27 cellular contexts compared by ENCODE assay signal in genomic region chr4:31051151-31051550, GRCh38.
"Had no signal": no experiment of that assay in that cellular context is flagged by ENCODE, and none has a peak within 500 bp of the region (broad histone marks: within the 10 kb centered on the region; RNA-seq: fewer than 3 reads in every experiment).

No MANE protein-coding gene starts in this region.

- H3K36me3 ChIP-seq: colonic mucosa, gastrocnemius medialis, neural progenitor cell, right lobe of liver, suprapubic skin, thyroid gland had no signal

- H3K27me3 Mint-ChIP-seq: dendritic cell treated with granulocyte-macrophage colony-stimulating factor and Interleukin-4, amounts not matched to agents 40 ng/mL and 50 ng/mL, for 4 days; naive thymus-derived CD4-positive, alpha-beta T cell; progenitor cell of endocrine pancreas; stimulated activated naive CD8-positive, alpha-beta T cell treated with anti-CD3 and anti-CD28 coated beads, Interleukin-15, amount 100 ng/mL, for 72 hours; type B pancreatic cell had no signal

- H3K4me3 ChIP-seq: colonic mucosa, gastrocnemius medialis, lung, neural progenitor cell, right lobe of liver, suprapubic skin, thyroid gland had no signal

- H3K9ac ChIP-seq: neural progenitor cell, parathyroid adenoma had no signal

- H3K4me1 ChIP-seq: colonic mucosa, gastrocnemius medialis, parathyroid adenoma, right lobe of liver, suprapubic skin, thyroid gland had no signal

- H3K79me2 ChIP-seq: parathyroid adenoma had no signal

- H2AFZ ChIP-seq: neural progenitor cell, parathyroid adenoma had no signal

- H3K27ac ChIP-seq: colonic mucosa, epithelial cell of prostate, gastrocnemius medialis, neural progenitor cell, parathyroid adenoma, right lobe of liver, suprapubic skin, thyroid gland had no signal

- DNase-seq: colonic mucosa; effector CD8-positive, alpha-beta T cell; endodermal cell; foreskin fibroblast; gastrocnemius medialis; head of caudate nucleus; mesendoderm; midbrain; naive thymus-derived CD4-positive, alpha-beta T cell; right lobe of liver; small intestine; stimulated activated CD4-positive, alpha-beta T cell treated with anti-CD3 and anti-CD28 coated beads, Interleukin-15, amount 100 ng/mL, for 24 hours; stimulated activated CD4-positive, alpha-beta T cell treated with anti-CD3 and anti-CD28 coated beads, Interleukin-2, amount 100 ng/mL, for 48 hours; stimulated activated naive CD4-positive, alpha-beta T cell; stimulated activated naive CD8-positive, alpha-beta T cell treated with anti-CD3 and anti-CD28 coated beads, Interleukin-15, amount 100 ng/mL, for 72 hours; thyroid gland had no signal

- FAIRE-seq: keratinocyte, small intestine had no signal

- H3K9me3 ChIP-seq: colonic mucosa, gastrocnemius medialis, right lobe of liver, suprapubic skin, thyroid gland had no signal

- ATAC-seq: esophagus mucosa; gastrocnemius medialis; naive thymus-derived CD4-positive, alpha-beta T cell; right lobe of liver; stimulated activated naive CD8-positive, alpha-beta T cell treated with anti-CD3 and anti-CD28 coated beads, Interleukin-15, amount 100 ng/mL, for 72 hours had no signal

- H3K4me3 Mint-ChIP-seq: dendritic cell treated with granulocyte-macrophage colony-stimulating factor and Interleukin-4, amounts not matched to agents 40 ng/mL and 50 ng/mL, for 4 days; endodermal cell; naive thymus-derived CD4-positive, alpha-beta T cell; nephron; neural progenitor cell; stimulated activated naive CD8-positive, alpha-beta T cell treated with anti-CD3 and anti-CD28 coated beads, Interleukin-15, amount 100 ng/mL, for 72 hours; type B pancreatic cell had no signal

- H3K4me2 ChIP-seq: neural progenitor cell had no signal

- H3K36me3 Mint-ChIP-seq: naive thymus-derived CD4-positive, alpha-beta T cell; neural progenitor cell had no signal

- H3K27me3 ChIP-seq: colonic mucosa, gastrocnemius medialis, neural progenitor cell, right lobe of liver, suprapubic skin, thyroid gland had no signal

- H3K9me3 Mint-ChIP-seq: dendritic cell treated with granulocyte-macrophage colony-stimulating factor and Interleukin-4, amounts not matched to agents 40 ng/mL and 50 ng/mL, for 4 days; endodermal cell; nephron; neural progenitor cell; type B pancreatic cell had no signal

- H3K27ac Mint-ChIP-seq: dendritic cell treated with granulocyte-macrophage colony-stimulating factor and Interleukin-4, amounts not matched to agents 40 ng/mL and 50 ng/mL, for 4 days; endodermal cell; naive thymus-derived CD4-positive, alpha-beta T cell; nephron; neural progenitor cell; progenitor cell of endocrine pancreas; stimulated activated naive CD8-positive, alpha-beta T cell treated with anti-CD3 and anti-CD28 coated beads, Interleukin-15, amount 100 ng/mL, for 72 hours; type B pancreatic cell had no signal

- H3K4me1 Mint-ChIP-seq: naive thymus-derived CD4-positive, alpha-beta T cell; neural progenitor cell; stimulated activated naive CD8-positive, alpha-beta T cell treated with anti-CD3 and anti-CD28 coated beads, Interleukin-15, amount 100 ng/mL, for 72 hours had no signal
